Comparison of ENCODE assay signal across 8 cellular contexts in genomic region chr2:159712929-159713575, GRCh38. TPM values are rescaled to one million over a fixed set of nuclear protein-coding genes. Genes with fewer than 3 reads are reported as not detected.
DNase-seq lines count a peak whose midpoint lies in the region; ATAC-seq and TF ChIP-seq lines count a peak whose summit lies in the region.

No MANE protein-coding gene starts in this region.

- H3K4me2 ChIP-seq in mesenchymal stem cell (ENCODE audit: low read length, poor library complexity, severe bottlenecking) = peak overlapping the region; percentile 35

- intact Hi-C loops in colonic mucosa (cut with DNase I) = loop anchor here (10.0 kb wide), 1 partner anchor 158 kb away; no protein-coding TSS in a partner anchor

- H3K36me3 ChIP-seq in colonic mucosa = no peaks in the 10 kb centered on the region
- H3K36me3 ChIP-seq in mesenchymal stem cell (ENCODE audit: control insufficient read depth in 1 of 2, insufficient read depth in 2 of 2, low read depth in 1 of 2, low read length in 2 of 2) = peaks cover 13 to 28% of the 10 kb centered on the region in 2 experiments
- H3K36me3 ChIP-seq in urinary bladder (ENCODE audit: insufficient read depth) = no peaks in the 10 kb centered on the region

- H3K4me1 ChIP-seq in colonic mucosa = peaks cover 8% of the 10 kb centered on the region
- peaks cover 6% of the 10 kb centered on the region for H3K4me1 ChIP-seq in mesenchymal stem cell (ENCODE audit: control insufficient read depth, insufficient read depth, low read depth, low read length)
- H3K4me1 ChIP-seq in urinary bladder (ENCODE audit: insufficient read depth) = no peaks in the 10 kb centered on the region

- H2AFZ ChIP-seq in mesenchymal stem cell (ENCODE audit: low read depth, low read length) = no peak overlapping the region

- H2AK5ac ChIP-seq in mesenchymal stem cell (ENCODE audit: low read length, severe bottlenecking) = peak overlapping the region; percentile 97

- peak; percentile 35 for DNase-seq in ELR (ENCODE audit: low read depth)
- peak; percentile 50 for DNase-seq in NCI-H2227 treated with DMSO at 0.1 percent for 48 hours (lab: John Stamatoyannopoulos, UW)
- no peak for DNase-seq in colonic mucosa
- peak; percentile 33 for DNase-seq in mesenchymal stem cell
- DNase-seq in ureter (ENCODE audit: low spot score) = no peak
- no peak for DNase-seq in NCI-H2029 treated with DMSO at 0.1 percent for 48 hours (lab: John Stamatoyannopoulos, UW)

- H3K27ac ChIP-seq in colonic mucosa = peak overlapping the region; percentile 97
- peak overlapping the region; percentile 100 for H3K27ac ChIP-seq in mesenchymal stem cell (ENCODE audit: low read length, poor library complexity, severe bottlenecking)
- H3K27ac ChIP-seq in urinary bladder (ENCODE audit: low read depth) = peak overlapping the region; percentile 95

- peak overlapping the region; percentile 91 for H3K4me3 ChIP-seq in colonic mucosa
- H3K4me3 ChIP-seq in mesenchymal stem cell (ENCODE audit: insufficient read depth in 1 of 2, low read depth in 1 of 2, low read length in 2 of 2) = peak overlapping the region; percentile 84 to 100
- peak overlapping the region; percentile 95 for H3K4me3 ChIP-seq in urinary bladder (ENCODE audit: low read depth, low read length)

- no peaks in the 10 kb centered on the region for H3K27me3 ChIP-seq in colonic mucosa
- H3K27me3 ChIP-seq in mesenchymal stem cell (ENCODE audit: control insufficient read depth in 1 of 2, insufficient read depth in 1 of 2, low read length in 2 of 2) = no peaks in the 10 kb centered on the region

- H4K8ac ChIP-seq in mesenchymal stem cell (ENCODE audit: low read length) = peak overlapping the region; percentile 98

- peak overlapping the region; percentile 98 to 100 for H3K18ac ChIP-seq in mesenchymal stem cell (ENCODE audit: low read depth in 1 of 2, low read length in 2 of 2)

- peak overlapping the region; percentile 99 to 100 for H3K9ac ChIP-seq in colonic mucosa (ENCODE audit: low read depth in 2 of 2, low read length in 2 of 2)
- peak overlapping the region; percentile 100 for H3K9ac ChIP-seq in mesenchymal stem cell (ENCODE audit: low read length)

- H3K79me1 ChIP-seq in mesenchymal stem cell (replicated peaks; ENCODE audit: low read length, poor library complexity, severe bottlenecking) = peaks cover 6% of the 10 kb centered on the region

- H2BK5ac ChIP-seq in mesenchymal stem cell (ENCODE audit: low read depth, low read length, poor library complexity, severe bottlenecking) = peak overlapping the region; percentile 98

- H2BK120ac ChIP-seq in mesenchymal stem cell (ENCODE audit: low read depth, low read length) = peak overlapping the region; percentile 82

- H3K4ac ChIP-seq in mesenchymal stem cell (ENCODE audit: low read depth in 1 of 2, low read length in 2 of 2) = peak overlapping the region; percentile 95 to 100

- no peaks in the 10 kb centered on the region for H3K9me3 ChIP-seq in colonic mucosa
- no peaks in the 10 kb centered on the region for H3K9me3 ChIP-seq in mesenchymal stem cell (ENCODE audit: control insufficient read depth, low read length)

- peak overlapping the region; percentile 46 to 98 for H3K23ac ChIP-seq in mesenchymal stem cell (ENCODE audit: low read length in 2 of 2)

- WGBS in mesenchymal stem cell = under 1% methylated on average over 31 of the region's 35 CpGs
- WGBS in urinary bladder = under 1% methylated on average over 35 of the region's 35 CpGs

- peak overlapping the region; percentile 9 to 100 for H3K14ac ChIP-seq in mesenchymal stem cell (ENCODE audit: low read length in 2 of 2)

- TF ChIP-seq CTCF in colonic mucosa (IDR thresholded peaks at IDR 0.05) = no peak

- peak overlapping the region in 1 of 2 experiments; percentile 77 for H2BK12ac ChIP-seq in mesenchymal stem cell (ENCODE audit: low read length in 2 of 2)

- H2BK15ac ChIP-seq in mesenchymal stem cell (ENCODE audit: low read depth, poor library complexity, severe bottlenecking) = peak overlapping the region; percentile 52

- peak; percentile 1 for ATAC-seq in GM21786 (IDR thresholded peaks at IDR 0.05; ENCODE audit: unreplicated experiment)

- H4K91ac ChIP-seq in mesenchymal stem cell (ENCODE audit: low read length) = peak overlapping the region; percentile 99

RNA-seq across cellular contexts. Expression of gene MARCHF7, which starts 0.7 kb away (rescaled TPM):
- 10 to 100 TPM; 39.8 to 75.1 TPM for total RNA-seq in colonic mucosa
- 68.9 TPM for polyA plus RNA-seq in mesenchymal stem cell (2013, experiment 1 of 2)
- polyA plus RNA-seq in mesenchymal stem cell (2013, experiment 2 of 2) = 71.6 TPM
- 212 TPM for total RNA-seq in urinary bladder
- 65.3 TPM for polyA plus RNA-seq in urinary bladder
- total RNA-seq in ureter = 108 TPM

Comparison
In these comparisons a context has a peak if more than half of its experiments do, and no peak if none do; other contexts are left out.
1. DNase-seq: peak in ELR (single experiment), NCI-H2227 treated with DMSO at 0.1 percent for 48 hours (single experiment) and mesenchymal stem cell (single experiment); none in colonic mucosa (single experiment), ureter (single experiment) and NCI-H2029 treated with DMSO at 0.1 percent for 48 hours (single experiment).
2. Peak in every context shown above with its lines, with median percentiles within 50 percentile points of each other: H3K27ac ChIP-seq and H3K4me3 ChIP-seq.